In genomic region chr19:47228937-47229673, GRCh38 we compare ENCODE assay signal across 8 cellular contexts. TPM values are rescaled to one million over a fixed set of nuclear protein-coding genes. Genes with fewer than 3 reads are reported as not detected.
DNase-seq lines count a peak whose midpoint lies in the region; ATAC-seq and TF ChIP-seq lines count a peak whose summit lies in the region.

No MANE protein-coding gene starts in this region.

- H3K27ac ChIP-seq in C4-2B (peak overlapping the region; percentile 80), iPS-18a (ENCODE audit: low read length) (no peak overlapping the region), testis (peak overlapping the region; percentile 99)

- no peaks in the 10 kb centered on the region for H3K27me3 Mint-ChIP-seq in activated naive CD8-positive, alpha-beta T cell treated with anti-CD3 and anti-CD28 coated beads for 36 hours

- no peak overlapping the region for H3K27ac Mint-ChIP-seq in activated naive CD8-positive, alpha-beta T cell treated with anti-CD3 and anti-CD28 coated beads for 36 hours

- WGBS in testis, 2 donors = 36 to 39% methylated on average over 10 of the region's 10 CpGs

- peaks cover 31% of the 10 kb centered on the region for H3K4me1 Mint-ChIP-seq in activated naive CD8-positive, alpha-beta T cell treated with anti-CD3 and anti-CD28 coated beads for 36 hours

- H3K36me3 ChIP-seq in iPS-18a (ENCODE audit: control insufficient read depth, low read depth, low read length) (no peaks in the 10 kb centered on the region), testis (ENCODE audit: low read depth, missing control alignments) (no peaks in the 10 kb centered on the region)

- ATAC-seq in GM18909 (IDR thresholded peaks at IDR 0.05; ENCODE audit: poor library complexity, unreplicated experiment) = no peak

- no peak for TF ChIP-seq CTCF in C4-2B (conservative IDR thresholded peaks at IDR 0.05)
- TF ChIP-seq CTCF in testis (IDR thresholded peaks at IDR 0.05) = no peak

- no peak overlapping the region for H3K4me3 Mint-ChIP-seq in activated naive CD8-positive, alpha-beta T cell treated with anti-CD3 and anti-CD28 coated beads for 36 hours

- H3K27me3 ChIP-seq in iPS-18a (ENCODE audit: control insufficient read depth, insufficient read depth, low read length) = peaks cover 12% of the 10 kb centered on the region
- H3K27me3 ChIP-seq in testis = no peaks in the 10 kb centered on the region

- no peaks in the 10 kb centered on the region for H3K9me3 ChIP-seq in iPS-18a (ENCODE audit: control insufficient read depth, low read depth, low read length)
- no peaks in the 10 kb centered on the region for H3K9me3 ChIP-seq in testis

- H3K36me3 Mint-ChIP-seq in activated naive CD8-positive, alpha-beta T cell treated with anti-CD3 and anti-CD28 coated beads for 36 hours = peaks cover 5% of the 10 kb centered on the region

- H3K9ac ChIP-seq in iPS-18a (ENCODE audit: low read length) = no peak overlapping the region

- no peaks in the 10 kb centered on the region for H3K9me3 Mint-ChIP-seq in activated naive CD8-positive, alpha-beta T cell treated with anti-CD3 and anti-CD28 coated beads for 36 hours

- TF ChIP-seq POLR2A in testis (IDR thresholded peaks at IDR 0.05) = no peak

- intact Hi-C loops in testis (cut with DNase I; ENCODE audit: low total_unique reads) = no loop called here

- peaks cover 22% of the 10 kb centered on the region for H3K4me1 ChIP-seq in iPS-18a (ENCODE audit: control insufficient read depth, low read depth, low read length)
- peaks cover 26% of the 10 kb centered on the region for H3K4me1 ChIP-seq in testis

- H3K4me3 ChIP-seq in iPS-18a (ENCODE audit: low read length) (peak overlapping the region; percentile 64), testis (peak overlapping the region in 1 of 2 donors; percentile 84)

- DNase-seq in HT-29 (ENCODE audit: low spot score) = peak; percentile 46
- peak; percentile 30 for DNase-seq in activated naive CD8-positive, alpha-beta T cell treated with anti-CD3 and anti-CD28 coated beads for 36 hours
- DNase-seq in testis = peak; percentile 42
- DNase-seq in NCI-H146 (lab: John Stamatoyannopoulos, UW) = no peak
- DNase-seq in KG1 (lab: John Stamatoyannopoulos, UW) = no peak

RNA-seq across cellular contexts. Expression of gene BBC3, which starts 1.9 kb away (rescaled TPM):
- total RNA-seq in HT-29 (2014; rRNA removed; shearing (Covaris generic)) = 51.0 and 56.4 TPM in 2 replicates
- total RNA-seq in activated naive CD8-positive, alpha-beta T cell treated with anti-CD3 and anti-CD28 coated beads for 36 hours = 10 to 100 TPM; 12.5 to 13.3 TPM
- total RNA-seq in testis = 10 to 100 TPM; 10.0 to 10.2 TPM
- 3.3 TPM for polyA plus RNA-seq in testis (ENCODE audit: insufficient read depth, low read depth, low replicate concordance)

RNA-seq across cellular contexts. Expression of gene CCDC9, which starts 27.2 kb away (rescaled TPM):
- total RNA-seq in HT-29 (2014; rRNA removed; shearing (Covaris generic)) = 19.8 and 34.8 TPM in 2 replicates
- 10 to 100 TPM; 28.4 to 29.3 TPM for total RNA-seq in activated naive CD8-positive, alpha-beta T cell treated with anti-CD3 and anti-CD28 coated beads for 36 hours
- total RNA-seq in testis = 10 to 100 TPM; 61.0 to 65.0 TPM
- 50.9 TPM for polyA plus RNA-seq in testis (ENCODE audit: insufficient read depth, low read depth, low replicate concordance)

RNA-seq across cellular contexts. Expression of gene INAFM1, which starts 45.6 kb away (rescaled TPM):
- total RNA-seq in HT-29 (2014; rRNA removed; shearing (Covaris generic)) = 20.2 and 22.0 TPM in 2 replicates
- total RNA-seq in activated naive CD8-positive, alpha-beta T cell treated with anti-CD3 and anti-CD28 coated beads for 36 hours = 10 to 100 TPM in 1 of 2 experiments, 1 to 10 TPM in 1; 9.8 to 10.6 TPM
- 10 to 100 TPM; 20.8 to 29.5 TPM for total RNA-seq in testis
- 9.0 TPM for polyA plus RNA-seq in testis (ENCODE audit: insufficient read depth, low read depth, low replicate concordance)

Comparison
In these comparisons a context has a peak if more than half of its experiments do, and no peak if none do; other contexts are left out.
1. DNase-seq: peak in HT-29 (single experiment), activated naive CD8-positive, alpha-beta T cell treated with anti-CD3 and anti-CD28 coated beads for 36 hours (single experiment) and testis (single experiment); none in NCI-H146 (single experiment) and KG1 (single experiment).